ENCODE assay signal across 17 cellular contexts in the genomic region with DNA sequence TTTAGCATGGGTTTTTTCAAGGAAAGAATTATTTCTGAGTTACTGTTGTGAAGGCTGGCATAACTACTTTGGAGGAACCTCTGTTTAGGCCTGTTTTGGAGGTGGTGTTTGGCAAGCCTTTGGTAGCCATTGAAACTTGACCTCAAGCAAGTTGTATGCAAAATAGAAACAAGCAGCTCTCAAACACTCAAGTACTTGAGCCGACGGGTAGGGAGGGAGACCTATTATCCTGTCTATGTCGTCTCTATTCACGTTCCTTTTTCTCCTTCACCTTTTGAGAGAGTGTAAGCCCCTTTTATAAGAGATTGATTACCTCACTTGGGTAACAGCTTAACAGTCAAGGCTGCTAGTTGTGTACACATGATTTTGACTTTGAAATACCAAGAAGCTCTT.
A peak's percentile ranks its signal among the peaks of the same experiment; 100 is the strongest.
DNase-seq lines count a peak whose midpoint lies in the region; ATAC-seq and TF ChIP-seq lines count a peak whose summit lies in the region.
"Had no signal": no experiment of that assay in that cellular context is flagged by ENCODE, and none has a peak within 500 bp of the region (broad histone marks: within the 10 kb centered on the region; RNA-seq: fewer than 3 reads in every experiment).

No MANE protein-coding gene starts in this region.

- intact Hi-C loops in left lung (cut with DNase I): no loop called here
- intact Hi-C loops in esophagus squamous epithelium (cut with DNase I): no loop called here

- H3K36me3 ChIP-seq in H7 (replicated peaks; ENCODE audit: control insufficient read depth, insufficient read depth, low read length) (no peaks in the 10 kb centered on the region), left lung (no peaks in the 10 kb centered on the region), esophagus squamous epithelium (peaks cover 0 to 9% (median 0%) of the 10 kb centered on the region in 3 donors), upper lobe of left lung (no peaks in the 10 kb centered on the region)
- H3K36me3 ChIP-seq: colonic mucosa, SJCRH30 had no signal

- peak overlapping the region in 3 of 5 experiments; percentile 4 to 64 (median 52) for H3K4me3 Mint-ChIP-seq in brain
- H3K4me3 Mint-ChIP-seq: activated CD4-positive, alpha-beta memory T cell treated with anti-CD3 and anti-CD28 coated beads for 36 hours had no signal

- ATAC-seq in left lung: peak; percentile 60
- no peak for ATAC-seq in upper lobe of left lung (ENCODE audit: low FRiP score in 2 of 2)
- ATAC-seq: esophagus mucosa, HepG2 had no signal

- H3K9me3 ChIP-seq in left lung: no peaks in the 10 kb centered on the region
- no peaks in the 10 kb centered on the region for H3K9me3 ChIP-seq in esophagus squamous epithelium
- H3K9me3 ChIP-seq in upper lobe of left lung: no peaks in the 10 kb centered on the region
- H3K9me3 ChIP-seq: Caco-2, colonic mucosa, SJCRH30 had no signal

- H3K4me1 Mint-ChIP-seq in brain: peaks cover 45% of the 10 kb centered on the region

- TF ChIP-seq POLR2A in esophagus squamous epithelium (IDR thresholded peaks at IDR 0.05): no peak
- TF ChIP-seq POLR2A in upper lobe of left lung (IDR thresholded peaks at IDR 0.05): no peak

- peak overlapping the region; percentile 57 to 95 (median 79) for H3K27ac Mint-ChIP-seq in brain
- H3K27ac Mint-ChIP-seq: activated CD4-positive, alpha-beta memory T cell treated with anti-CD3 and anti-CD28 coated beads for 36 hours had no signal

- DNase-seq in H7 (peak; percentile 40), NCI-H2029 (lab: John Stamatoyannopoulos, UW) (peak; percentile 79), left lung (no peak), SIG-M5 treated with dmso at 0.1 percent for 504 hours (lab: John Stamatoyannopoulos, UW; ENCODE audit: unreplicated experiment) (no peak), esophagus squamous epithelium (lab: John Stamatoyannopoulos, UW) (no peak), upper lobe of left lung (no peak)
- no peak for DNase-seq in activated effector memory CD4-positive, alpha-beta T cell treated with anti-CD3 and anti-CD28 coated beads, Interleukin-2, amount 50 U/mL, for 16 hours
- DNase-seq: activated CD4-positive, alpha-beta memory T cell treated with anti-CD3 and anti-CD28 coated beads for 36 hours; Caco-2; colonic mucosa; mammary epithelial cell; MV-4-11; stimulated activated naive CD4-positive, alpha-beta T cell had no signal

- H3K27me3 Mint-ChIP-seq in brain: no peaks in the 10 kb centered on the region
- H3K27me3 Mint-ChIP-seq: activated CD4-positive, alpha-beta memory T cell treated with anti-CD3 and anti-CD28 coated beads for 36 hours had no signal

- 21 to 29% methylated on average over 4 of the region's 4 CpGs for WGBS in esophagus squamous epithelium, 2 donors
- 61 to 72% methylated on average over 4 of the region's 4 CpGs for WGBS in upper lobe of left lung, 2 donors

- TF ChIP-seq EP300 in upper lobe of left lung (IDR thresholded peaks at IDR 0.05): no peak

- H3K4me3 ChIP-seq in H7 (ENCODE audit: insufficient read depth, low read depth, low read length) (no peak overlapping the region), left lung (no peak overlapping the region), esophagus squamous epithelium (no peak overlapping the region), upper lobe of left lung (no peak overlapping the region)
- H3K4me3 ChIP-seq: colonic mucosa, SJCRH30 had no signal

- no peak for TF ChIP-seq CTCF in brain (conservative IDR thresholded peaks at IDR 0.05)
- TF ChIP-seq CTCF in left lung (IDR thresholded peaks at IDR 0.05): no peak
- TF ChIP-seq CTCF in esophagus squamous epithelium (IDR thresholded peaks at IDR 0.05): no peak
- TF ChIP-seq CTCF in upper lobe of left lung (IDR thresholded peaks at IDR 0.05): no peak

- H3K4me1 ChIP-seq in left lung (no peaks in the 10 kb centered on the region), esophagus squamous epithelium (peaks cover 0 to 21% (median 10%) of the 10 kb centered on the region in 3 donors), upper lobe of left lung (no peaks in the 10 kb centered on the region)
- H3K4me1 ChIP-seq: Caco-2, colonic mucosa, SJCRH30 had no signal

- no peaks in the 10 kb centered on the region for H3K27me3 ChIP-seq in H7 (ENCODE audit: control insufficient read depth, insufficient read depth, low read length)
- no peaks in the 10 kb centered on the region for H3K27me3 ChIP-seq in left lung
- H3K27me3 ChIP-seq in esophagus squamous epithelium: no peaks in the 10 kb centered on the region
- H3K27me3 ChIP-seq in upper lobe of left lung: no peaks in the 10 kb centered on the region
- H3K27me3 ChIP-seq: colonic mucosa, SJCRH30 had no signal

- peaks cover 9% of the 10 kb centered on the region for H3K36me3 Mint-ChIP-seq in brain
- H3K36me3 Mint-ChIP-seq: activated CD4-positive, alpha-beta memory T cell treated with anti-CD3 and anti-CD28 coated beads for 36 hours had no signal

- peaks cover 0 to 3% (median 0%) of the 10 kb centered on the region in 5 experiments for H3K9me3 Mint-ChIP-seq in brain
- H3K9me3 Mint-ChIP-seq: activated CD4-positive, alpha-beta memory T cell treated with anti-CD3 and anti-CD28 coated beads for 36 hours had no signal

- H3K27ac ChIP-seq in left lung (no peak overlapping the region), esophagus squamous epithelium (peak overlapping the region in 1 of 4 donors; percentile 22), upper lobe of left lung (no peak overlapping the region)
- H3K27ac ChIP-seq: colonic mucosa, SJCRH30 had no signal

Comparison
In these comparisons a context has a peak if more than half of its experiments do, and no peak if none do; other contexts are left out.
1. DNase-seq: peak in H7 (single experiment) and NCI-H2029 (single experiment); none in left lung (0 of 2), SIG-M5 treated with dmso at 0.1 percent for 504 hours (single experiment), esophagus squamous epithelium (single experiment), activated effector memory CD4-positive, alpha-beta T cell treated with anti-CD3 and anti-CD28 coated beads, Interleukin-2, amount 50 U/mL, for 16 hours (single experiment) and upper lobe of left lung (0 of 2).